In genomic region chr5:138975098-138975847, GRCh38 we compare ENCODE assay signal across 7 cellular contexts.
DNase-seq lines count a peak whose midpoint lies in the region; ATAC-seq, FAIRE-seq and TF ChIP-seq lines count a peak whose summit lies in the region.

No MANE protein-coding gene starts in this region.

- no peak for FAIRE-seq in GM12878 (lab: Jason Lieb, UNC)

- H2AFZ ChIP-seq in GM12878 (ENCODE audit: control insufficient read depth, low read depth, low read length), result no peak overlapping the region

- TF ChIP-seq EP300 in GM12878 (IDR thresholded peaks at IDR 0.05; ENCODE audit: borderline replicate concordance in 1 of 2, control insufficient read depth in 1 of 2, low read depth in 2 of 2, low read length in 2 of 2) (no peak), suprapubic skin (IDR thresholded peaks at IDR 0.05) (no peak)

- H3K4me1 ChIP-seq in GM12878 (ENCODE audit: control insufficient read depth, insufficient read depth, low read length) (peaks cover 8% of the 10 kb centered on the region), suprapubic skin (peaks cover 34% of the 10 kb centered on the region), colonic mucosa (no peaks in the 10 kb centered on the region)

- POLR2A ChIA-PET in GM12878 (lab: Charles Lee), result interaction anchor here (0.6 kb wide), 1 partner anchor 217 kb away, joined by 3 read pairs; no protein-coding TSS in a partner anchor

- H3K79me2 ChIP-seq in GM12878 (ENCODE audit: control insufficient read depth, insufficient read depth, low read length), result no peaks in the 10 kb centered on the region

- BruUV-seq in GM12878 (replicated peaks; lab: Mats Ljungman, UMichigan), result no TSS peak

- H3K27me3 ChIP-seq in GM12878 (replicated peaks in 1 of 2; ENCODE audit: control insufficient read depth in 2 of 2, insufficient read depth in 2 of 2, low read length in 1 of 2) (no peaks in the 10 kb centered on the region), suprapubic skin (no peaks in the 10 kb centered on the region), colonic mucosa (no peaks in the 10 kb centered on the region)

- DNase-seq in M059J (ENCODE audit: low read depth), result peak; percentile 86
- DNase-seq in GM12878 (ENCODE audit: low read depth, low spot score), result no peak
- DNase-seq in kidney tubule cell (ENCODE audit: low spot score), result peak; percentile 87
- DNase-seq in suprapubic skin (ENCODE audit: low spot score in 2 of 2), result peak; percentile 52 to 69
- no peak for DNase-seq in NCI-H526 (lab: John Stamatoyannopoulos, UW)
- no peak for DNase-seq in colonic mucosa

- in situ Hi-C loops in GM12878 (cut with MboI), result no loop called here

- no peak overlapping the region for H3K9ac ChIP-seq in GM12878 (ENCODE audit: control insufficient read depth, insufficient read depth, low read length)
- no peak overlapping the region for H3K9ac ChIP-seq in colonic mucosa (ENCODE audit: low read depth in 2 of 2, low read length in 2 of 2)

- H3K4me3 ChIP-seq in GM12878 (no peak overlapping the region), suprapubic skin (no peak overlapping the region), colonic mucosa (no peak overlapping the region)

- H3K27ac ChIP-seq in GM12878 (ENCODE audit: control insufficient read depth, insufficient read depth) (no peak overlapping the region), suprapubic skin (peak overlapping the region; percentile 64), colonic mucosa (no peak overlapping the region)

- CTCF ChIA-PET in GM12878 (lab: Yijun Ruan, JAX), result interaction anchor here (0.7 kb wide), 1 partner anchor 9 kb away, joined by 3 read pairs; no protein-coding TSS in a partner anchor

- no peaks in the 10 kb centered on the region for H3K9me3 ChIP-seq in GM12878 (replicated peaks; ENCODE audit: control insufficient read depth, insufficient read depth, low read length)
- no peaks in the 10 kb centered on the region for H3K9me3 ChIP-seq in suprapubic skin
- H3K9me3 ChIP-seq in colonic mucosa, result no peaks in the 10 kb centered on the region

- TF ChIP-seq POLR2A in GM12878 (IDR thresholded peaks at IDR 0.05; ENCODE audit: low read depth, low read length) (no peak), suprapubic skin (IDR thresholded peaks at IDR 0.05) (no peak)

- H3K4me2 ChIP-seq in GM12878 (ENCODE audit: control insufficient read depth, insufficient read depth), result no peak overlapping the region

- SMC1A ChIA-PET in GM12878 (lab: Charles Lee; ENCODE audit: uncharacterized antibody, unreplicated experiment), result interaction anchor here (1.2 to 2.7 kb wide), 5 partner anchors 8 to 184 kb away, joined by 3 to 12 read pairs (median 6); no protein-coding TSS in a partner anchor

- 85% methylated on average over 10 of the region's 10 CpGs for WGBS in GM12878 (ENCODE audit: insufficient coverage, insufficient replicate concordance, low lambda C conversion rate, missing lambda C conversion rate)
- WGBS in suprapubic skin, result 77% methylated on average over 10 of the region's 10 CpGs

- ATAC-seq in GM12878 (peak; percentile 65), HG03457 (IDR thresholded peaks at IDR 0.05; ENCODE audit: unreplicated experiment) (no peak)

- TF ChIP-seq RAD21 in GM12878 (IDR thresholded peaks at IDR 0.05; ENCODE audit: insufficient read depth, low read depth, low read length), result no peak

- H3K36me3 ChIP-seq in GM12878 (ENCODE audit: control insufficient read depth in 2 of 2, insufficient read depth in 2 of 2, low read length in 1 of 2) (no peaks in the 10 kb centered on the region), suprapubic skin (no peaks in the 10 kb centered on the region), colonic mucosa (no peaks in the 10 kb centered on the region)

- intact Hi-C loops in GM12878 (cut with micrococcal nuclease; ENCODE audit: unreplicated experiment), result no loop called here
- intact Hi-C loops in colonic mucosa (cut with DNase I), result no loop called here

- H4K20me1 ChIP-seq in GM12878 (ENCODE audit: control insufficient read depth, insufficient read depth), result no peaks in the 10 kb centered on the region

- TF ChIP-seq CTCF in GM12878 (IDR thresholded peaks at IDR 0.05 in 2 of 3, conservative IDR thresholded peaks at IDR 0.05 in 1 of 3; ENCODE audit: control insufficient read depth in 2 of 3, extremely low read depth in 1 of 3, insufficient read depth in 1 of 3, low read depth in 3 of 3, low read length in 3 of 3) (no peak), suprapubic skin (IDR thresholded peaks at IDR 0.05) (no peak), colonic mucosa (IDR thresholded peaks at IDR 0.05) (no peak)

- RAD21 ChIA-PET in GM12878 (lab: Charles Lee; ENCODE audit: unreplicated experiment), result interaction anchor here (0.9 to 1.0 kb wide), 2 partner anchors 19 to 287 kb away, joined by 3 read pairs; no protein-coding TSS in a partner anchor

TF ChIP-seq in GM12878, 131 proteins besides CTCF, POLR2A, EP300 and RAD21 (continues in another document):
- TF ChIP-seq ASH2L (IDR thresholded peaks at IDR 0.05; ENCODE audit: borderline replicate concordance, low read depth) (no peak), CBX5 (IDR thresholded peaks at IDR 0.05; ENCODE audit: low read depth) (no peak), ELK1 (IDR thresholded peaks at IDR 0.05; ENCODE audit: low read depth, low read length) (no peak), FOS (IDR thresholded peaks at IDR 0.05; ENCODE audit: borderline replicate concordance, extremely low read depth, insufficient read length) (no peak), EZH2 (IDR thresholded peaks at IDR 0.05; ENCODE audit: borderline replicate concordance, control insufficient read depth, low read depth, low read length) (no peak), SPI1 (IDR thresholded peaks at IDR 0.05; ENCODE audit: borderline replicate concordance, insufficient read depth, low read depth, low read length) (peak; percentile 92), IKZF2 (IDR thresholded peaks at IDR 0.05) (no peak)
- TF ChIP-seq, protein P1, sequence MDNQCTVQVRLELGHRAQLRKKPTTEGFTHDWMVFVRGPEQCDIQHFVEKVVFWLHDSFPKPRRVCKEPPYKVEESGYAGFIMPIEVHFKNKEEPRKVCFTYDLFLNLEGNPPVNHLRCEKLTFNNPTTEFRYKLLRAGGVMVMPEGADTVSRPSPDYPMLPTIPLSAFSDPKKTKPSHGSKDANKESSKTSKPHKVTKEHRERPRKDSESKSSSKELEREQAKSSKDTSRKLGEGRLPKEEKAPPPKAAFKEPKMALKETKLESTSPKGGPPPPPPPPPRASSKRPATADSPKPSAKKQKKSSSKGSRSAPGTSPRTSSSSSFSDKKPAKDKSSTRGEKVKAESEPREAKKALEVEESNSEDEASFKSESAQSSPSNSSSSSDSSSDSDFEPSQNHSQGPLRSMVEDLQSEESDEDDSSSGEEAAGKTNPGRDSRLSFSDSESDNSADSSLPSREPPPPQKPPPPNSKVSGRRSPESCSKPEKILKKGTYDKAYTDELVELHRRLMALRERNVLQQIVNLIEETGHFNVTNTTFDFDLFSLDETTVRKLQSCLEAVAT (IDR thresholded peaks at IDR 0.05), result peak; percentile 38; the same call in 1 of the 2 replicates
- TF ChIP-seq, protein P2, sequence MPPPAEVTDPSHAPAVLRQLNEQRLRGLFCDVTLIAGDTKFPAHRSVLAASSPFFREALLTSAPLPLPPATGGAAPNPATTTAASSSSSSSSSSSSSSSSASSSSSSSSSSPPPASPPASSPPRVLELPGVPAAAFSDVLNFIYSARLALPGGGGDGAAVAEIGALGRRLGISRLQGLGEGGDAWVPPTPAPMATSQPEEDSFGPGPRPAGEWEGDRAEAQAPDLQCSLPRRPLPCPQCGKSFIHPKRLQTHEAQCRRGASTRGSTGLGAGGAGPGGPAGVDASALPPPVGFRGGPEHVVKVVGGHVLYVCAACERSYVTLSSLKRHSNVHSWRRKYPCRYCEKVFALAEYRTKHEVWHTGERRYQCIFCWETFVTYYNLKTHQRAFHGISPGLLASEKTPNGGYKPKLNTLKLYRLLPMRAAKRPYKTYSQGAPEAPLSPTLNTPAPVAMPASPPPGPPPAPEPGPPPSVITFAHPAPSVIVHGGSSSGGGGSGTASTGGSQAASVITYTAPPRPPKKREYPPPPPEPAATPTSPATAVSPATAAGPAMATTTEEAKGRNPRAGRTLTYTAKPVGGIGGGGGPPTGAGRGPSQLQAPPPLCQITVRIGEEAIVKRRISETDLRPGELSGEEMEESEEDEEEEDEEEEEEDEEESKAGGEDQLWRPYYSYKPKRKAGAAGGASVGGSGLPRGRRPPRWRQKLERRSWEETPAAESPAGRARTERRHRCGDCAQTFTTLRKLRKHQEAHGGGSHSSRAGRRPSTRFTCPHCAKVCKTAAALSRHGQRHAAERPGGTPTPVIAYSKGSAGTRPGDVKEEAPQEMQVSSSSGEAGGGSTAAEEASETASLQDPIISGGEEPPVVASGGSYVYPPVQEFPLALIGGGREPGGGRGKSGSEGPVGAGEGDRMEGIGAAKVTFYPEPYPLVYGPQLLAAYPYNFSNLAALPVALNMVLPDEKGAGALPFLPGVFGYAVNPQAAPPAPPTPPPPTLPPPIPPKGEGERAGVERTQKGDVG (CRISPR knock-in tag; IDR thresholded peaks at IDR 0.05), result no peak
- TF ChIP-seq, protein P3, sequence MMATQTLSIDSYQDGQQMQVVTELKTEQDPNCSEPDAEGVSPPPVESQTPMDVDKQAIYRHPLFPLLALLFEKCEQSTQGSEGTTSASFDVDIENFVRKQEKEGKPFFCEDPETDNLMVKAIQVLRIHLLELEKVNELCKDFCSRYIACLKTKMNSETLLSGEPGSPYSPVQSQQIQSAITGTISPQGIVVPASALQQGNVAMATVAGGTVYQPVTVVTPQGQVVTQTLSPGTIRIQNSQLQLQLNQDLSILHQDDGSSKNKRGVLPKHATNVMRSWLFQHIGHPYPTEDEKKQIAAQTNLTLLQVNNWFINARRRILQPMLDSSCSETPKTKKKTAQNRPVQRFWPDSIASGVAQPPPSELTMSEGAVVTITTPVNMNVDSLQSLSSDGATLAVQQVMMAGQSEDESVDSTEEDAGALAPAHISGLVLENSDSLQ (IDR thresholded peaks at IDR 0.05), result no peak
- TF ChIP-seq, protein P4, sequence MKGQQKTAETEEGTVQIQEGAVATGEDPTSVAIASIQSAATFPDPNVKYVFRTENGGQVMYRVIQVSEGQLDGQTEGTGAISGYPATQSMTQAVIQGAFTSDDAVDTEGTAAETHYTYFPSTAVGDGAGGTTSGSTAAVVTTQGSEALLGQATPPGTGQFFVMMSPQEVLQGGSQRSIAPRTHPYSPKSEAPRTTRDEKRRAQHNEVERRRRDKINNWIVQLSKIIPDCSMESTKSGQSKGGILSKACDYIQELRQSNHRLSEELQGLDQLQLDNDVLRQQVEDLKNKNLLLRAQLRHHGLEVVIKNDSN (IDR thresholded peaks at IDR 0.05; ENCODE audit: borderline replicate concordance, extremely low read length, insufficient read depth, low read depth, low read length), result no peak

Comparison
In these comparisons a context has a peak if more than half of its experiments do, and no peak if none do; other contexts are left out.
1. DNase-seq: peak in M059J (single experiment), kidney tubule cell (single experiment) and suprapubic skin (2 of 2); none in GM12878 (single experiment), NCI-H526 (0 of 2) and colonic mucosa (single experiment).